1 cellular context compared by ENCODE assay signal in the genomic region with DNA sequence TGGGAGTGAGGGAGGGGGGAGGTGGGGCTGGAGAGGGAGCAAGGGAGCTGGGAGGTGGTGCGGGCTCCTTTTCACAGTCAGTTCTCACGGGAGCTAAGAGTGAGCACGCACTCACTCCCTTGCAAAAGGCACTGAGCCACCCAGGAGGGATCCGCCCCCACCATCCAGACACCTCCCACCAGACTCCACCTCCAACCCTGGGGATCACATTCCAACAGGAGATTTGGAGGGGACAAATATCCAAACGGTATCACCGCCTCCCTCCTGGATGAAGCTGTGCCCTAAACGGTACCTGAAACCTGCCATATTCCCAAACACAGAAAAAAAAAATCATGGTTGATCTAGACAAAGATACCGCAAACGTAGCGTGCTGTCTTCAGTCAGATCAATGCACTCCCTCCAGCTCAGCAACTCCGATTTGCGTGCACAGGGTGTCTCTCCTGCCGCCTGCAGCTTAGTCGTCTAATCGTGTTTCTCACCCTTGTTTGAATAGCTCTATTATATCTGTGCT.
TF ChIP-seq lines count a peak whose summit lies in the region.

No MANE protein-coding gene starts in this region.

TF ChIP-seq in HEK293, 187 proteins besides CTCF, POLR2A, EP300 and RAD21 (continued from another document and continues in another):
- TF ChIP-seq, protein P1, sequence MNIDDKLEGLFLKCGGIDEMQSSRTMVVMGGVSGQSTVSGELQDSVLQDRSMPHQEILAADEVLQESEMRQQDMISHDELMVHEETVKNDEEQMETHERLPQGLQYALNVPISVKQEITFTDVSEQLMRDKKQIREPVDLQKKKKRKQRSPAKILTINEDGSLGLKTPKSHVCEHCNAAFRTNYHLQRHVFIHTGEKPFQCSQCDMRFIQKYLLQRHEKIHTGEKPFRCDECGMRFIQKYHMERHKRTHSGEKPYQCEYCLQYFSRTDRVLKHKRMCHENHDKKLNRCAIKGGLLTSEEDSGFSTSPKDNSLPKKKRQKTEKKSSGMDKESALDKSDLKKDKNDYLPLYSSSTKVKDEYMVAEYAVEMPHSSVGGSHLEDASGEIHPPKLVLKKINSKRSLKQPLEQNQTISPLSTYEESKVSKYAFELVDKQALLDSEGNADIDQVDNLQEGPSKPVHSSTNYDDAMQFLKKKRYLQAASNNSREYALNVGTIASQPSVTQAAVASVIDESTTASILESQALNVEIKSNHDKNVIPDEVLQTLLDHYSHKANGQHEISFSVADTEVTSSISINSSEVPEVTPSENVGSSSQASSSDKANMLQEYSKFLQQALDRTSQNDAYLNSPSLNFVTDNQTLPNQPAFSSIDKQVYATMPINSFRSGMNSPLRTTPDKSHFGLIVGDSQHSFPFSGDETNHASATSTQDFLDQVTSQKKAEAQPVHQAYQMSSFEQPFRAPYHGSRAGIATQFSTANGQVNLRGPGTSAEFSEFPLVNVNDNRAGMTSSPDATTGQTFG (tag by site-specific recombination; IDR thresholded peaks at IDR 0.05; ENCODE audit: borderline replicate concordance), result no peak
- TF ChIP-seq KLF9 (tag by site-specific recombination; IDR thresholded peaks at IDR 0.05; ENCODE audit: low read depth) (no peak), ZXDB (tag by site-specific recombination; IDR thresholded peaks at IDR 0.05) (no peak), ZNF114 (tag by site-specific recombination; IDR thresholded peaks at IDR 0.05) (no peak), ZFP41 (tag by site-specific recombination; IDR thresholded peaks at IDR 0.05; ENCODE audit: borderline replicate concordance) (no peak), ZNF184 (tag by site-specific recombination; IDR thresholded peaks at IDR 0.05) (no peak), ZSCAN5A (tag by site-specific recombination; IDR thresholded peaks at IDR 0.05) (no peak), ZNF354C (tag by site-specific recombination; IDR thresholded peaks at IDR 0.05; ENCODE audit: borderline replicate concordance, low read depth) (no peak), ZNF214 (tag by site-specific recombination; IDR thresholded peaks at IDR 0.05; ENCODE audit: borderline replicate concordance) (no peak), PRDM10 (tag by site-specific recombination; IDR thresholded peaks at IDR 0.05) (peak; percentile 99), ZNF398 (tag by site-specific recombination; IDR thresholded peaks at IDR 0.05) (peak; percentile 73), SCRT2 (tag by site-specific recombination; IDR thresholded peaks at IDR 0.05) (0 out of 2 replicates have a peak, but pooled peaks have one; percentile 13), ZNF391 (tag by site-specific recombination; IDR thresholded peaks at IDR 0.05; ENCODE audit: borderline replicate concordance, low read depth) (no peak), MYNN (tag by site-specific recombination; IDR thresholded peaks at IDR 0.05; ENCODE audit: borderline replicate concordance) (no peak), ZNF792 (tag by site-specific recombination; IDR thresholded peaks at IDR 0.05) (no peak), ZNF776 (tag by site-specific recombination; IDR thresholded peaks at IDR 0.05; ENCODE audit: borderline replicate concordance) (no peak), ZNF701 (tag by site-specific recombination; IDR thresholded peaks at IDR 0.05) (no peak), EGR2 (tag by site-specific recombination; IDR thresholded peaks at IDR 0.05; ENCODE audit: low read depth) (peak; percentile 74; the same call in 1 of the 2 replicates), GFI1B (tag by site-specific recombination; IDR thresholded peaks at IDR 0.05) (no peak), BCL11B (tag by site-specific recombination; IDR thresholded peaks at IDR 0.05; ENCODE audit: low read depth) (no peak), ZNF366 (tag by site-specific recombination; conservative IDR thresholded peaks at IDR 0.05) (no peak), ZNF155 (tag by site-specific recombination; IDR thresholded peaks at IDR 0.05) (no peak), ZBTB48 (tag by site-specific recombination; IDR thresholded peaks at IDR 0.05) (peak; percentile 90), YY2 (tag by site-specific recombination; IDR thresholded peaks at IDR 0.05) (no peak), ZNF146 (tag by site-specific recombination; IDR thresholded peaks at IDR 0.05) (no peak), SP2 (tag by site-specific recombination; IDR thresholded peaks at IDR 0.05) (peak; percentile 31), KLF1 (tag by site-specific recombination; IDR thresholded peaks at IDR 0.05) (peak; percentile 64)
- TF ChIP-seq, protein P2, sequence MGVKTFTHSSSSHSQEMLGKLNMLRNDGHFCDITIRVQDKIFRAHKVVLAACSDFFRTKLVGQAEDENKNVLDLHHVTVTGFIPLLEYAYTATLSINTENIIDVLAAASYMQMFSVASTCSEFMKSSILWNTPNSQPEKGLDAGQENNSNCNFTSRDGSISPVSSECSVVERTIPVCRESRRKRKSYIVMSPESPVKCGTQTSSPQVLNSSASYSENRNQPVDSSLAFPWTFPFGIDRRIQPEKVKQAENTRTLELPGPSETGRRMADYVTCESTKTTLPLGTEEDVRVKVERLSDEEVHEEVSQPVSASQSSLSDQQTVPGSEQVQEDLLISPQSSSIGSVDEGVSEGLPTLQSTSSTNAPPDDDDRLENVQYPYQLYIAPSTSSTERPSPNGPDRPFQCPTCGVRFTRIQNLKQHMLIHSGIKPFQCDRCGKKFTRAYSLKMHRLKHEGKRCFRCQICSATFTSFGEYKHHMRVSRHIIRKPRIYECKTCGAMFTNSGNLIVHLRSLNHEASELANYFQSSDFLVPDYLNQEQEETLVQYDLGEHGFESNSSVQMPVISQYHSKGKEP (tag by site-specific recombination; IDR thresholded peaks at IDR 0.05), result no peak
- TF ChIP-seq, protein P3, sequence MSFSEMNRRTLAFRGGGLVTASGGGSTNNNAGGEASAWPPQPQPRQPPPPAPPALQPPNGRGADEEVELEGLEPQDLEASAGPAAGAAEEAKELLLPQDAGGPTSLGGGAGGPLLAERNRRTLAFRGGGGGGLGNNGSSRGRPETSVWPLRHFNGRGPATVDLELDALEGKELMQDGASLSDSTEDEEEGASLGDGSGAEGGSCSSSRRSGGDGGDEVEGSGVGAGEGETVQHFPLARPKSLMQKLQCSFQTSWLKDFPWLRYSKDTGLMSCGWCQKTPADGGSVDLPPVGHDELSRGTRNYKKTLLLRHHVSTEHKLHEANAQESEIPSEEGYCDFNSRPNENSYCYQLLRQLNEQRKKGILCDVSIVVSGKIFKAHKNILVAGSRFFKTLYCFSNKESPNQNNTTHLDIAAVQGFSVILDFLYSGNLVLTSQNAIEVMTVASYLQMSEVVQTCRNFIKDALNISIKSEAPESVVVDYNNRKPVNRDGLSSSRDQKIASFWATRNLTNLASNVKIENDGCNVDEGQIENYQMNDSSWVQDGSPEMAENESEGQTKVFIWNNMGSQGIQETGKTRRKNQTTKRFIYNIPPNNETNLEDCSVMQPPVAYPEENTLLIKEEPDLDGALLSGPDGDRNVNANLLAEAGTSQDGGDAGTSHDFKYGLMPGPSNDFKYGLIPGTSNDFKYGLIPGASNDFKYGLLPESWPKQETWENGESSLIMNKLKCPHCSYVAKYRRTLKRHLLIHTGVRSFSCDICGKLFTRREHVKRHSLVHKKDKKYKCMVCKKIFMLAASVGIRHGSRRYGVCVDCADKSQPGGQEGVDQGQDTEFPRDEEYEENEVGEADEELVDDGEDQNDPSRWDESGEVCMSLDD (tag by site-specific recombination; IDR thresholded peaks at IDR 0.05), result no peak
- TF ChIP-seq, protein P4, sequence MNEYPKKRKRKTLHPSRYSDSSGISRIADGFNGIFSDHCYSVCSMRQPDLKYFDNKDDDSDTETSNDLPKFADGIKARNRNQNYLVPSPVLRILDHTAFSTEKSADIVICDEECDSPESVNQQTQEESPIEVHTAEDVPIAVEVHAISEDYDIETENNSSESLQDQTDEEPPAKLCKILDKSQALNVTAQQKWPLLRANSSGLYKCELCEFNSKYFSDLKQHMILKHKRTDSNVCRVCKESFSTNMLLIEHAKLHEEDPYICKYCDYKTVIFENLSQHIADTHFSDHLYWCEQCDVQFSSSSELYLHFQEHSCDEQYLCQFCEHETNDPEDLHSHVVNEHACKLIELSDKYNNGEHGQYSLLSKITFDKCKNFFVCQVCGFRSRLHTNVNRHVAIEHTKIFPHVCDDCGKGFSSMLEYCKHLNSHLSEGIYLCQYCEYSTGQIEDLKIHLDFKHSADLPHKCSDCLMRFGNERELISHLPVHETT (tag by site-specific recombination; IDR thresholded peaks at IDR 0.05), result no peak
- TF ChIP-seq, protein P5, sequence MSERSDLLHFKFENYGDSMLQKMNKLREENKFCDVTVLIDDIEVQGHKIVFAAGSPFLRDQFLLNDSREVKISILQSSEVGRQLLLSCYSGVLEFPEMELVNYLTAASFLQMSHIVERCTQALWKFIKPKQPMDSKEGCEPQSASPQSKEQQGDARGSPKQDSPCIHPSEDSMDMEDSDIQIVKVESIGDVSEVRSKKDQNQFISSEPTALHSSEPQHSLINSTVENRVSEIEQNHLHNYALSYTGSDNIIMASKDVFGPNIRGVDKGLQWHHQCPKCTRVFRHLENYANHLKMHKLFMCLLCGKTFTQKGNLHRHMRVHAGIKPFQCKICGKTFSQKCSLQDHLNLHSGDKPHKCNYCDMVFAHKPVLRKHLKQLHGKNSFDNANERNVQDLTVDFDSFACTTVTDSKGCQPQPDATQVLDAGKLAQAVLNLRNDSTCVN (tag by site-specific recombination; optimal IDR thresholded peaks at IDR 0.05), result no peak
- TF ChIP-seq, protein P6, sequence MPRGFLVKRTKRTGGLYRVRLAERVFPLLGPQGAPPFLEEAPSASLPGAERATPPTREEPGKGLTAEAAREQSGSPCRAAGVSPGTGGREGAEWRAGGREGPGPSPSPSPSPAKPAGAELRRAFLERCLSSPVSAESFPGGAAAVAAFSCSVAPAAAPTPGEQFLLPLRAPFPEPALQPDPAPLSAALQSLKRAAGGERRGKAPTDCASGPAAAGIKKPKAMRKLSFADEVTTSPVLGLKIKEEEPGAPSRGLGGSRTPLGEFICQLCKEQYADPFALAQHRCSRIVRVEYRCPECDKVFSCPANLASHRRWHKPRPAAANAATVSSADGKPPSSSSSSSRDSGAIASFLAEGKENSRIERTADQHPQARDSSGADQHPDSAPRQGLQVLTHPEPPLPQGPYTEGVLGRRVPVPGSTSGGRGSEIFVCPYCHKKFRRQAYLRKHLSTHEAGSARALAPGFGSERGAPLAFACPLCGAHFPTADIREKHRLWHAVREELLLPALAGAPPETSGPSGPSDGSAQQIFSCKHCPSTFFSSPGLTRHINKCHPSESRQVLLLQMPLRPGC (tag by site-specific recombination; IDR thresholded peaks at IDR 0.05), result 0 out of 2 replicates have a peak, but pooled peaks have one; percentile 22
- TF ChIP-seq, protein P7, sequence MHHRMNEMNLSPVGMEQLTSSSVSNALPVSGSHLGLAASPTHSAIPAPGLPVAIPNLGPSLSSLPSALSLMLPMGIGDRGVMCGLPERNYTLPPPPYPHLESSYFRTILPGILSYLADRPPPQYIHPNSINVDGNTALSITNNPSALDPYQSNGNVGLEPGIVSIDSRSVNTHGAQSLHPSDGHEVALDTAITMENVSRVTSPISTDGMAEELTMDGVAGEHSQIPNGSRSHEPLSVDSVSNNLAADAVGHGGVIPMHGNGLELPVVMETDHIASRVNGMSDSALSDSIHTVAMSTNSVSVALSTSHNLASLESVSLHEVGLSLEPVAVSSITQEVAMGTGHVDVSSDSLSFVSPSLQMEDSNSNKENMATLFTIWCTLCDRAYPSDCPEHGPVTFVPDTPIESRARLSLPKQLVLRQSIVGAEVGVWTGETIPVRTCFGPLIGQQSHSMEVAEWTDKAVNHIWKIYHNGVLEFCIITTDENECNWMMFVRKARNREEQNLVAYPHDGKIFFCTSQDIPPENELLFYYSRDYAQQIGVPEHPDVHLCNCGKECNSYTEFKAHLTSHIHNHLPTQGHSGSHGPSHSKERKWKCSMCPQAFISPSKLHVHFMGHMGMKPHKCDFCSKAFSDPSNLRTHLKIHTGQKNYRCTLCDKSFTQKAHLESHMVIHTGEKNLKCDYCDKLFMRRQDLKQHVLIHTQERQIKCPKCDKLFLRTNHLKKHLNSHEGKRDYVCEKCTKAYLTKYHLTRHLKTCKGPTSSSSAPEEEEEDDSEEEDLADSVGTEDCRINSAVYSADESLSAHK (tag by site-specific recombination; IDR thresholded peaks at IDR 0.05), result no peak
